Comparison of ENCODE assay signal across 14 cellular contexts in genomic region chr12:78887008-78887407, GRCh38. TPM values are rescaled to one million over a fixed set of nuclear protein-coding genes. Genes with fewer than 3 reads are reported as not detected.
DNase-seq lines count a peak whose midpoint lies in the region; ATAC-seq and TF ChIP-seq lines count a peak whose summit lies in the region.
"Had no signal": no experiment of that assay in that cellular context is flagged by ENCODE, and none has a peak within 500 bp of the region (broad histone marks: within the 10 kb centered on the region; RNA-seq: fewer than 3 reads in every experiment).

No MANE protein-coding gene starts in this region.

- H4K91ac ChIP-seq in mesenchymal stem cell (ENCODE audit: low read length): no peak overlapping the region

- no peak overlapping the region for H4K8ac ChIP-seq in mesenchymal stem cell (ENCODE audit: low read length)

- H3K9me3 Mint-ChIP-seq in activated naive CD4-positive, alpha-beta T cell treated with anti-CD3 and anti-CD28 coated beads, Interleukin-2, amount 50 U/mL, for 72 hours: peaks cover 4 to 6% of the 10 kb centered on the region in 2 donors
- H3K9me3 Mint-ChIP-seq: stimulated activated naive CD8-positive, alpha-beta T cell treated with anti-CD3 and anti-CD28 coated beads, Interleukin-15, amount 100 ng/mL, for 72 hours had no signal

- ATAC-seq in HG02763 (IDR thresholded peaks at IDR 0.05; ENCODE audit: unreplicated experiment): no peak
- ATAC-seq in activated naive CD4-positive, alpha-beta T cell treated with anti-CD3 and anti-CD28 coated beads, Interleukin-2, amount 50 U/mL, for 72 hours: no peak
- ATAC-seq: natural killer cell; stimulated activated naive CD8-positive, alpha-beta T cell treated with anti-CD3 and anti-CD28 coated beads, Interleukin-15, amount 100 ng/mL, for 72 hours; T-helper 17 cell had no signal

- no peaks in the 10 kb centered on the region for H3K4me1 ChIP-seq in mesenchymal stem cell (ENCODE audit: control insufficient read depth, insufficient read depth, low read depth, low read length)

- H3K4me3 ChIP-seq in astrocyte of the spinal cord (ENCODE audit: low read depth, low read length) (no peak overlapping the region), mesenchymal stem cell (ENCODE audit: insufficient read depth in 1 of 2, low read depth in 1 of 2, low read length in 2 of 2) (no peak overlapping the region)

- no peak overlapping the region for H3K4ac ChIP-seq in mesenchymal stem cell (ENCODE audit: low read depth in 1 of 2, low read length in 2 of 2)

- 44% methylated on average over 3 of the region's 6 CpGs for WGBS in mesenchymal stem cell

- H3K9ac ChIP-seq in mesenchymal stem cell (ENCODE audit: low read length): no peak overlapping the region

- no peak overlapping the region for H3K23ac ChIP-seq in mesenchymal stem cell (ENCODE audit: low read length in 2 of 2)

- no peak overlapping the region for H2BK12ac ChIP-seq in mesenchymal stem cell (ENCODE audit: low read length in 2 of 2)

- no peak overlapping the region for H2BK5ac ChIP-seq in mesenchymal stem cell (ENCODE audit: low read depth, low read length, poor library complexity, severe bottlenecking)

- H3K27ac ChIP-seq in mesenchymal stem cell (ENCODE audit: low read length, poor library complexity, severe bottlenecking): no peak overlapping the region

- no peaks in the 10 kb centered on the region for H3K36me3 Mint-ChIP-seq in activated naive CD4-positive, alpha-beta T cell treated with anti-CD3 and anti-CD28 coated beads, Interleukin-2, amount 50 U/mL, for 72 hours
- H3K36me3 Mint-ChIP-seq: natural killer cell had no signal

- no peak overlapping the region for H3K18ac ChIP-seq in mesenchymal stem cell (ENCODE audit: low read depth in 1 of 2, low read length in 2 of 2)

- H2AFZ ChIP-seq in mesenchymal stem cell (ENCODE audit: low read depth, low read length): no peak overlapping the region

- no peak overlapping the region for H3K14ac ChIP-seq in mesenchymal stem cell (ENCODE audit: low read length in 2 of 2)

- no peak overlapping the region for H3K27ac Mint-ChIP-seq in activated naive CD4-positive, alpha-beta T cell treated with anti-CD3 and anti-CD28 coated beads, Interleukin-2, amount 50 U/mL, for 72 hours
- H3K27ac Mint-ChIP-seq: natural killer cell; stimulated activated naive CD8-positive, alpha-beta T cell treated with anti-CD3 and anti-CD28 coated beads, Interleukin-15, amount 100 ng/mL, for 72 hours; T-helper 17 cell had no signal

- no peak overlapping the region for H2AK5ac ChIP-seq in mesenchymal stem cell (ENCODE audit: low read length, severe bottlenecking)

- H2BK120ac ChIP-seq in mesenchymal stem cell (ENCODE audit: low read depth, low read length): no peak overlapping the region

- no peaks in the 10 kb centered on the region for H3K9me3 ChIP-seq in mesenchymal stem cell (ENCODE audit: control insufficient read depth, low read length)

- no peak for TF ChIP-seq CTCF in astrocyte of the spinal cord (IDR thresholded peaks at IDR 0.05; ENCODE audit: low read depth, low read length)

- in situ Hi-C loops in astrocyte of the spinal cord (cut with HindIII; ENCODE audit: low sequenced_read_pairs): no loop called here

- no peak overlapping the region for H3K4me2 ChIP-seq in mesenchymal stem cell (ENCODE audit: low read length, poor library complexity, severe bottlenecking)

- H3K79me1 ChIP-seq in mesenchymal stem cell (replicated peaks; ENCODE audit: low read length, poor library complexity, severe bottlenecking): no peaks in the 10 kb centered on the region

- no peaks in the 10 kb centered on the region for H3K36me3 ChIP-seq in mesenchymal stem cell (ENCODE audit: control insufficient read depth in 1 of 2, insufficient read depth in 2 of 2, low read depth in 1 of 2, low read length in 2 of 2)

- H2BK15ac ChIP-seq in mesenchymal stem cell (ENCODE audit: low read depth, poor library complexity, severe bottlenecking): no peak overlapping the region

- H3K27me3 ChIP-seq in mesenchymal stem cell (ENCODE audit: control insufficient read depth in 1 of 2, insufficient read depth in 1 of 2, low read length in 2 of 2): no peaks in the 10 kb centered on the region

- DNase-seq in Daoy (ENCODE audit: low read depth) (peak; percentile 79), MV-4-11 (lab: John Stamatoyannopoulos, UW) (peak; percentile 4), astrocyte of the spinal cord (ENCODE audit: low read depth, low spot score) (peak; percentile 84), mesenchymal stem cell (peak; percentile 87), NCI-H1105 treated with DMSO at 0.1 percent for 48 hours (lab: John Stamatoyannopoulos, UW) (no peak), kidney glomerular epithelial cell (lab: John Stamatoyannopoulos, UW) (no peak)
- no peak for DNase-seq in activated naive CD4-positive, alpha-beta T cell treated with anti-CD3 and anti-CD28 coated beads, Interleukin-2, amount 50 U/mL, for 72 hours (ENCODE audit: low spot score in 2 of 2)
- DNase-seq: central memory CD4-positive, alpha-beta T cell; DMS79; natural killer cell; NCI-H2171 treated with DMSO at 0.1 percent for 48 hours; stimulated activated naive CD8-positive, alpha-beta T cell treated with anti-CD3 and anti-CD28 coated beads, Interleukin-15, amount 100 ng/mL, for 72 hours; T-helper 17 cell had no signal

RNA-seq across cellular contexts. Expression of gene SYT1, which starts 22.4 kb away (rescaled TPM):
- 0.45 and 1.1 TPM in 2 replicates for total RNA-seq in Daoy (2014; rRNA removed; shearing (Covaris generic))
- 6.2 TPM for polyA plus RNA-seq in mesenchymal stem cell (2013, experiment 1 of 2)
- 5.9 TPM for polyA plus RNA-seq in mesenchymal stem cell (2013, experiment 2 of 2)
- total RNA-seq in activated naive CD4-positive, alpha-beta T cell treated with anti-CD3 and anti-CD28 coated beads, Interleukin-2, amount 50 U/mL, for 72 hours: not detected
- total RNA-seq: natural killer cell, T-helper 17 cell had no signal

Comparison
In these comparisons a context has a peak if more than half of its experiments do, and no peak if none do; other contexts are left out.
1. DNase-seq: peak in Daoy (single experiment), MV-4-11 (single experiment), astrocyte of the spinal cord (single experiment) and mesenchymal stem cell (single experiment); none in NCI-H1105 treated with DMSO at 0.1 percent for 48 hours (single experiment), kidney glomerular epithelial cell (single experiment) and activated naive CD4-positive, alpha-beta T cell treated with anti-CD3 and anti-CD28 coated beads, Interleukin-2, amount 50 U/mL, for 72 hours (0 of 2).